8 cellular contexts compared by ENCODE assay signal in the genomic region with DNA sequence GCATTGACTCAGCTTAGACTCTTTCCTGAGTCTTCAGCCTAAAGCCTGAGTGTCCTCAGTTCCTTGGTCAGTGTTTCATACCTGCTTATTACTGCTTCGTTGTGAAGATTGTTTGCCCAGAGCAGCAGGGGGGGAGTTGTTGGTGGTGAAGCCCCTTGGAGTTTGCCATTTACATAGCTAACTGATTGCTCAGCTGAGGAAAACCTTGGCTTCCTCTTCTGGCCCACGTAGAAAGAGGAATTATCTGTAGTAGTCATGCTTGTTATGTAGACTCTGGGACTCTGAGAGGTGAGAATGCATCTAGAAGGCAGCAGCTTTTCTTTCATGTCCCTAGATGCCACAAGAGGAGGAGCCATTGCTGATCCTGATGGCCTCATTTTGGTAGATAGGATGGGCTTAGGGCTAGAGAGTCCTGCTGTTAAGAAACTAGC.
DNase-seq lines count a peak whose midpoint lies in the region; ATAC-seq and TF ChIP-seq lines count a peak whose summit lies in the region.

No MANE protein-coding gene starts in this region.

- peak overlapping the region; percentile 49 for H2AFZ ChIP-seq in osteoblast (ENCODE audit: low read length)

- no peaks in the 10 kb centered on the region for H3K36me3 Mint-ChIP-seq in type B pancreatic cell

- ATAC-seq in GM18870 (IDR thresholded peaks at IDR 0.05; ENCODE audit: unreplicated experiment) = no peak

- H3K79me2 ChIP-seq in osteoblast (ENCODE audit: insufficient read depth, low read length) = peaks cover 15% of the 10 kb centered on the region

- peaks cover 12% of the 10 kb centered on the region for H3K27me3 Mint-ChIP-seq in type B pancreatic cell

- no peaks in the 10 kb centered on the region for H3K9me3 ChIP-seq in osteoblast (ENCODE audit: low read depth, low read length)

- no peak overlapping the region for H3K4me3 Mint-ChIP-seq in type B pancreatic cell

- no peaks in the 10 kb centered on the region for H4K20me1 ChIP-seq in osteoblast (ENCODE audit: insufficient read depth, low read length)

- H3K4me3 ChIP-seq in osteoblast (ENCODE audit: insufficient read depth, low read length) = peak overlapping the region; percentile 6

- no peak for TF ChIP-seq CTCF in osteoblast (IDR thresholded peaks at IDR 0.05; ENCODE audit: extremely low read depth, low read depth, low read length)
- TF ChIP-seq CTCF in type B pancreatic cell (conservative IDR thresholded peaks at IDR 0.05) = no peak

- peaks cover 26% of the 10 kb centered on the region for H3K4me1 Mint-ChIP-seq in type B pancreatic cell (ENCODE audit: unreplicated experiment)

- H3K36me3 ChIP-seq in osteoblast (ENCODE audit: insufficient read depth, low read length) = no peaks in the 10 kb centered on the region

- DNase-seq in GM04504 (ENCODE audit: low read depth) (peak; percentile 51), NCI-H2227 (lab: John Stamatoyannopoulos, UW; ENCODE audit: unreplicated experiment) (peak; percentile 87), dedifferentiated amniotic fluid mesenchymal stem cell (ENCODE audit: extremely low spot score) (peak; percentile 32), osteoblast (ENCODE audit: insufficient read length, low spot score, missing footprints) (no peak), amygdala (lab: John Stamatoyannopoulos, UW) (no peak), type B pancreatic cell (ENCODE audit: extremely low spot score, unreplicated experiment) (no peak), NCI-H510A treated with DMSO at 0.1 percent for 48 hours (lab: John Stamatoyannopoulos, UW) (no peak)

- no peaks in the 10 kb centered on the region for H3K9me3 Mint-ChIP-seq in type B pancreatic cell

- peak overlapping the region; percentile 56 for H3K27ac ChIP-seq in osteoblast (ENCODE audit: low read depth, low read length)

- H3K27ac Mint-ChIP-seq in type B pancreatic cell = no peak overlapping the region

- H3K4me1 ChIP-seq in osteoblast (ENCODE audit: insufficient read depth, low read length) = peaks cover 14% of the 10 kb centered on the region

- peak overlapping the region; percentile 53 for H3K4me2 ChIP-seq in osteoblast (ENCODE audit: insufficient read depth, low read length)

- H3K27me3 ChIP-seq in osteoblast (ENCODE audit: insufficient read depth, low read length) = no peaks in the 10 kb centered on the region

Comparison
In these comparisons a context has a peak if more than half of its experiments do, and no peak if none do; other contexts are left out.
1. DNase-seq: peak in GM04504 (single experiment), NCI-H2227 (single experiment) and dedifferentiated amniotic fluid mesenchymal stem cell (single experiment); none in osteoblast (single experiment), amygdala (0 of 56), type B pancreatic cell (single experiment) and NCI-H510A treated with DMSO at 0.1 percent for 48 hours (single experiment).